In genomic region chr4:151744614-151745013, GRCh38 we compare ENCODE assay signal across 10 cellular contexts. TPM values are rescaled to one million over a fixed set of nuclear protein-coding genes. Genes with fewer than 3 reads are reported as not detected.
A peak's percentile ranks its signal among the peaks of the same experiment; 100 is the strongest.
DNase-seq lines count a peak whose midpoint lies in the region; FAIRE-seq and TF ChIP-seq lines count a peak whose summit lies in the region.
"Had no signal": no experiment of that assay in that cellular context is flagged by ENCODE, and none has a peak within 500 bp of the region (broad histone marks: within the 10 kb centered on the region; RNA-seq: fewer than 3 reads in every experiment).

No MANE protein-coding gene starts in this region.

- TF ChIP-seq POLR2A in GM12891 (IDR thresholded peaks at IDR 0.05; ENCODE audit: low read depth, low read length), result no peak
- no peak for TF ChIP-seq POLR2A in GM12892 (IDR thresholded peaks at IDR 0.05; ENCODE audit: low read depth, low read length)

- H3K27me3 ChIP-seq in bronchial epithelial cell (ENCODE audit: control insufficient read depth, insufficient read depth, low read length), result no peaks in the 10 kb centered on the region

- DNase-seq in GM12891 (ENCODE audit: insufficient read length, low spot score) (no peak), HPDE6-E6E7 (ENCODE audit: extremely low spot score) (peak; percentile 93), bronchial epithelial cell (ENCODE audit: low read depth) (peak; percentile 100), myocyte (ENCODE audit: low read depth) (peak; percentile 66), D341Med (ENCODE audit: low spot score) (no peak), GM12892 (ENCODE audit: insufficient read length) (no peak), cerebellar cortex (ENCODE audit: low spot score) (no peak), SIG-M5 (lab: John Stamatoyannopoulos, UW) (no peak)
- DNase-seq: activated naive CD8-positive, alpha-beta T cell treated with anti-CD3 and anti-CD28 coated beads, Interleukin-2, amount 10 ng/mL, durations not matched to agents 7 days and 5 days; midbrain had no signal

- peak; percentile 67 for FAIRE-seq in GM12891 (lab: Jason Lieb, UNC)
- FAIRE-seq in bronchial epithelial cell (lab: Jason Lieb, UNC), result peak; percentile 90
- FAIRE-seq in GM12892 (lab: Jason Lieb, UNC), result no peak

- H3K36me3 ChIP-seq in bronchial epithelial cell (ENCODE audit: control insufficient read depth, insufficient read depth, low read length), result no peaks in the 10 kb centered on the region

- no peak overlapping the region for H3K4me3 ChIP-seq in bronchial epithelial cell (ENCODE audit: low read depth, low read length)

- no peak for TF ChIP-seq CTCF in bronchial epithelial cell (IDR thresholded peaks at IDR 0.05; ENCODE audit: insufficient read depth, low read length, severe bottlenecking)

TF ChIP-seq in GM12891, 5 proteins besides CTCF, POLR2A, EP300 and RAD21:
- peak; percentile 90 for TF ChIP-seq SPI1 (IDR thresholded peaks at IDR 0.05; ENCODE audit: low read depth, low read length)
- TF ChIP-seq TAF1 (IDR thresholded peaks at IDR 0.05; ENCODE audit: low read depth, low read length), result no peak
- TF ChIP-seq POU2F2 (IDR thresholded peaks at IDR 0.05; ENCODE audit: low read depth, low read length), result no peak

RNA-seq across cellular contexts. Expression of gene GATB, which starts 16.2 kb away (rescaled TPM):
- polyA plus RNA-seq in GM12891 (2012; ENCODE audit: low read depth, missing spikeins), result 20.0 TPM
- total RNA-seq in bronchial epithelial cell, result 11.1 and 14.0 TPM in 2 replicates
- 20.9 and 26.0 TPM in 2 replicates for total RNA-seq in myocyte
- 18.2 TPM for polyA plus RNA-seq in myocyte (2012)
- polyA plus RNA-seq in GM12892 (2012; ENCODE audit: missing spikeins), result 20.6 TPM

Comparison
In these comparisons a context has a peak if more than half of its experiments do, and no peak if none do; other contexts are left out.
1. DNase-seq: peak in HPDE6-E6E7 (single experiment), bronchial epithelial cell (single experiment) and myocyte (single experiment); none in GM12891 (single experiment), D341Med (single experiment), GM12892 (single experiment), cerebellar cortex (single experiment) and SIG-M5 (single experiment).